ENCODE assay signal across 19 cellular contexts in the genomic region with DNA sequence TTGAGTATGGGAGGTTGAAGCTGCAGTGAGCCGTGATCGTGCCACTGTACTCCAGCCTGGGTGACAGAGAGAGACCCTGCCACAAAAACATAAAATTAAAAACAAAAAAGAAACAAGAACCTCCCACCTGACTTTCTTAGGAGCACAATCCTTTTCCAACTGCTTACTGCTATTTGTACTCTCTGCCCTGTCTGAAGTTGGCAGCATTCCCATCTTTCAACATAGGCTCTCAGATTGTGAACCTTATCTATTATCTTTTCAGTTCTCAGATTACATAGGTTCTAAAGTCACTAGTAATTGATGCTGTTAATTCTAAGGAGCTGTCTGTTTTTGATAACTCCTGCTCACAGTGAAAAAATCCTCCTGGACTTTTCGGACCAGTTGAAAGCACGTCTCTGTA.
"Had no signal": no experiment of that assay in that cellular context is flagged by ENCODE, and none has a peak within 500 bp of the region (broad histone marks: within the 10 kb centered on the region; RNA-seq: fewer than 3 reads in every experiment).

No MANE protein-coding gene starts in this region.

- H3K4me3 ChIP-seq: coronary artery, pancreas, testis, tibial nerve, upper lobe of right lung, vagina had no signal

- DNase-seq: effector CD4-positive, alpha-beta T cell; endodermal cell; erythroblast; foreskin keratinocyte; left colon; occipital lobe; pancreas; stimulated activated CD4-positive, alpha-beta T cell treated with anti-CD3 and anti-CD28 coated beads, Interleukin-4, amount 100 ng/mL, for 1 hour; stimulated activated CD8-positive, alpha-beta memory T cell treated with anti-CD3 and anti-CD28 coated beads, Interleukin-4, amount 100 ng/mL, for 48 hours; stimulated activated naive CD8-positive, alpha-beta T cell treated with anti-CD3 and anti-CD28 coated beads, Interleukin-15, Interleukin-2, amounts not matched to agents 100 U/mL and 50 U/mL, for 24 hours; testis; upper lobe of right lung had no signal

- H3K27ac ChIP-seq: coronary artery, foreskin keratinocyte, pancreas, testis, tibial nerve, upper lobe of right lung, vagina had no signal

- H3K4me3 Mint-ChIP-seq: endodermal cell; mesothelial cell of epicardium; nephron; stimulated activated effector memory CD8-positive, alpha-beta T cell treated with anti-CD3 and anti-CD28 coated beads, Interleukin-12 subunit alpha, Interleukin-12 subunit beta, amount 100 ng/mL, for 72 hours had no signal

- H3K36me3 ChIP-seq: pancreas, tibial nerve, upper lobe of right lung, vagina had no signal

- H3K27me3 Mint-ChIP-seq: progenitor cell of endocrine pancreas had no signal

- H3K36me3 Mint-ChIP-seq: mesothelial cell of epicardium; stimulated activated effector memory CD8-positive, alpha-beta T cell treated with anti-CD3 and anti-CD28 coated beads, Interleukin-12 subunit alpha, Interleukin-12 subunit beta, amount 100 ng/mL, for 72 hours had no signal

- H3K4me1 ChIP-seq: foreskin keratinocyte, pancreas, testis, tibial nerve, upper lobe of right lung, vagina had no signal

- H3K27me3 ChIP-seq: foreskin keratinocyte, pancreas, testis, tibial nerve, upper lobe of right lung, vagina had no signal

- ATAC-seq: foreskin keratinocyte; left colon; pancreas; stimulated activated effector memory CD8-positive, alpha-beta T cell treated with anti-CD3 and anti-CD28 coated beads, Interleukin-12 subunit alpha, Interleukin-12 subunit beta, amount 100 ng/mL, for 72 hours; stimulated activated naive CD8-positive, alpha-beta T cell treated with anti-CD3 and anti-CD28 coated beads, Interleukin-15, Interleukin-2, amounts not matched to agents 100 U/mL and 50 U/mL, for 24 hours; upper lobe of right lung had no signal

- H3K27ac Mint-ChIP-seq: endodermal cell; mesothelial cell of epicardium; nephron; progenitor cell of endocrine pancreas; stimulated activated effector memory CD8-positive, alpha-beta T cell treated with anti-CD3 and anti-CD28 coated beads, Interleukin-12 subunit alpha, Interleukin-12 subunit beta, amount 100 ng/mL, for 72 hours had no signal

- H3K4me1 Mint-ChIP-seq: endodermal cell; nephron; stimulated activated effector memory CD8-positive, alpha-beta T cell treated with anti-CD3 and anti-CD28 coated beads, Interleukin-12 subunit alpha, Interleukin-12 subunit beta, amount 100 ng/mL, for 72 hours had no signal

- H3K9me3 ChIP-seq: pancreas, testis, tibial nerve, upper lobe of right lung, vagina had no signal
